In genomic region chr14:23301969-23302289, GRCh38 we compare ENCODE assay signal across 8 cellular contexts. TPM values are rescaled to one million over a fixed set of nuclear protein-coding genes. Genes with fewer than 3 reads are reported as not detected.
A peak's percentile ranks its signal among the peaks of the same experiment; 100 is the strongest.
DNase-seq lines count a peak whose midpoint lies in the region; ATAC-seq lines count a peak whose summit lies in the region.

No MANE protein-coding gene starts in this region.

- H3K9me3 ChIP-seq in iPS-18c (ENCODE audit: control insufficient read depth, insufficient read depth, low read length) = peaks cover 2% of the 10 kb centered on the region
- no peaks in the 10 kb centered on the region for H3K9me3 ChIP-seq in subcutaneous abdominal adipose tissue (ENCODE audit: control insufficient read depth in 5 of 5, low read length in 5 of 5)

- peaks cover 6 to 18% (median 12%) of the 10 kb centered on the region in 5 donors for H3K36me3 ChIP-seq in subcutaneous abdominal adipose tissue (ENCODE audit: control insufficient read depth in 5 of 5, insufficient read depth in 5 of 5, low read length in 5 of 5)

- peak; percentile 32 to 33 for ATAC-seq in activated T-cell treated with anti-CD3 and anti-CD28 coated beads, Interleukin-2, amount 50 U/mL, for 4 hours
- peak; percentile 12 for ATAC-seq in HG03097 (IDR thresholded peaks at IDR 0.05; ENCODE audit: low FRiP score, unreplicated experiment)

- peaks cover 14% of the 10 kb centered on the region for H3K27me3 Mint-ChIP-seq in activated T-cell treated with anti-CD3 and anti-CD28 coated beads, Interleukin-2, amount 50 U/mL, for 4 hours (ENCODE audit: low read depth)
- peaks cover 7% of the 10 kb centered on the region for H3K27me3 Mint-ChIP-seq in activated naive CD4-positive, alpha-beta T cell treated with anti-CD3 and anti-CD28 coated beads, Interleukin-2, amount 50 U/mL, for 24 hours

- DNase-seq in activated T-cell treated with anti-CD3 and anti-CD28 coated beads, Interleukin-2, amount 50 U/mL, for 4 hours = no peak
- DNase-seq in activated T-cell treated with anti-CD3 and anti-CD28 coated beads, Interleukin-2, amount 50 U/mL, for 48 hours = no peak
- no peak for DNase-seq in cerebellar nuclear complex (lab: John Stamatoyannopoulos, UW)
- no peak for DNase-seq in stimulated activated naive CD4-positive, alpha-beta T cell treated with Interleukin-2 at 50 U/mL for 16 hours (lab: John Stamatoyannopoulos, UW)

- H3K4me1 ChIP-seq in subcutaneous abdominal adipose tissue (ENCODE audit: control insufficient read depth in 5 of 5, insufficient read depth in 5 of 5, low read length in 5 of 5) = peaks cover 10 to 52% (median 46%) of the 10 kb centered on the region in 5 donors

- peak overlapping the region; percentile 91 for H3K27ac ChIP-seq in subcutaneous abdominal adipose tissue (ENCODE audit: low read depth, low read length)

- peak overlapping the region; percentile 97 for H3K27ac Mint-ChIP-seq in activated naive CD4-positive, alpha-beta T cell treated with anti-CD3 and anti-CD28 coated beads, Interleukin-2, amount 50 U/mL, for 24 hours

- H3K27me3 ChIP-seq in subcutaneous abdominal adipose tissue (ENCODE audit: control insufficient read depth in 5 of 5, insufficient read depth in 4 of 5, low read length in 5 of 5) = no peaks in the 10 kb centered on the region

- peak overlapping the region in 4 of 5 donors; percentile 76 to 88 (median 84) for H3K9ac ChIP-seq in subcutaneous abdominal adipose tissue (ENCODE audit: low read length in 5 of 5)

- peak overlapping the region; percentile 77 for H3K4me3 ChIP-seq in iPS-18c (ENCODE audit: insufficient read depth, low read depth, low read length)
- peak overlapping the region in 4 of 5 donors; percentile 74 to 86 (median 78) for H3K4me3 ChIP-seq in subcutaneous abdominal adipose tissue (ENCODE audit: low read depth in 1 of 5, low read length in 5 of 5)

- H3K4me3 Mint-ChIP-seq in activated T-cell treated with anti-CD3 and anti-CD28 coated beads, Interleukin-2, amount 50 U/mL, for 4 hours = peak overlapping the region; percentile 89
- peak overlapping the region; percentile 98 for H3K4me3 Mint-ChIP-seq in activated naive CD4-positive, alpha-beta T cell treated with anti-CD3 and anti-CD28 coated beads, Interleukin-2, amount 50 U/mL, for 24 hours

- no peaks in the 10 kb centered on the region for H3K9me3 Mint-ChIP-seq in activated T-cell treated with anti-CD3 and anti-CD28 coated beads, Interleukin-2, amount 50 U/mL, for 4 hours
- no peaks in the 10 kb centered on the region for H3K9me3 Mint-ChIP-seq in activated naive CD4-positive, alpha-beta T cell treated with anti-CD3 and anti-CD28 coated beads, Interleukin-2, amount 50 U/mL, for 24 hours

- H3K36me3 Mint-ChIP-seq in activated T-cell treated with anti-CD3 and anti-CD28 coated beads, Interleukin-2, amount 50 U/mL, for 4 hours (ENCODE audit: insufficient read depth) = peaks cover 4% of the 10 kb centered on the region
- H3K36me3 Mint-ChIP-seq in activated naive CD4-positive, alpha-beta T cell treated with anti-CD3 and anti-CD28 coated beads, Interleukin-2, amount 50 U/mL, for 24 hours = peaks cover 2% of the 10 kb centered on the region

- H3K4me1 Mint-ChIP-seq in activated T-cell treated with anti-CD3 and anti-CD28 coated beads, Interleukin-2, amount 50 U/mL, for 4 hours (ENCODE audit: low read depth) = peaks cover 16% of the 10 kb centered on the region
- peaks cover 30% of the 10 kb centered on the region for H3K4me1 Mint-ChIP-seq in activated naive CD4-positive, alpha-beta T cell treated with anti-CD3 and anti-CD28 coated beads, Interleukin-2, amount 50 U/mL, for 24 hours

RNA-seq across cellular contexts. Expression of gene PPP1R3E, which starts 0.7 kb away (rescaled TPM):
- total RNA-seq in activated T-cell treated with anti-CD3 and anti-CD28 coated beads, Interleukin-2, amount 50 U/mL, for 4 hours = 1 to 10 TPM; 7.3 to 7.9 (median 7.8) TPM

RNA-seq across cellular contexts. Expression of gene BCL2L2, which starts 4.7 kb away (rescaled TPM):
- under 1 TPM; 0.10 to 0.73 (median 0.40) TPM for total RNA-seq in activated T-cell treated with anti-CD3 and anti-CD28 coated beads, Interleukin-2, amount 50 U/mL, for 4 hours

RNA-seq across cellular contexts. Expression of gene HOMEZ, which starts 16.0 kb away (rescaled TPM):
- total RNA-seq in activated T-cell treated with anti-CD3 and anti-CD28 coated beads, Interleukin-2, amount 50 U/mL, for 4 hours = 1 to 10 TPM; 5.8 to 8.4 (median 8.1) TPM

RNA-seq across cellular contexts. Expression of gene PABPN1, which starts 19.3 kb away (rescaled TPM):
- 100 to 1,000 TPM; 319 to 339 (median 333) TPM for total RNA-seq in activated T-cell treated with anti-CD3 and anti-CD28 coated beads, Interleukin-2, amount 50 U/mL, for 4 hours

RNA-seq across cellular contexts. Expression of gene SLC22A17, which starts 50.8 kb away (rescaled TPM):
- 1 to 10 TPM; 2.0 to 2.4 (median 2.3) TPM for total RNA-seq in activated T-cell treated with anti-CD3 and anti-CD28 coated beads, Interleukin-2, amount 50 U/mL, for 4 hours
